Comparison of ENCODE assay signal across 11 cellular contexts in the genomic region with DNA sequence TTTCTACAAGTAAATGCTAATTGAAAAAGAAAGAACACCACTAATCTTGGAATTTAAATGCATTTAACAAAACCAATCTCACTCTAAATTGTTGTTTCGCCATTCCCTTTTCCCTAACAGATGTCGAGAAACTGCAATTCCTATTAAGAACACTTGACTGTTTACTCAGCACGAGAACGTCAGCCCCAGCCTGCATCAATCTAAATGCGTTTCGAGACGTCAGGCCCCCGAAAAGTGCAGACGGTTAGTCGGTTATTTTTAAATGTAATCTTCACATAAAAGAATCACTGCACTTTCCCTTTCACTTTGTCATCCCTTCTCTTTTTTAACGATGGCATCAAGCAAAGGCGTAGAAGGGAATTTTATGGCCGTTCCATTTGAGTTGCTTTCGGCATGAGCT.
A peak's percentile ranks its signal among the peaks of the same experiment; 100 is the strongest.
DNase-seq lines count a peak whose midpoint lies in the region; ATAC-seq and TF ChIP-seq lines count a peak whose summit lies in the region.
"Had no signal": no experiment of that assay in that cellular context is flagged by ENCODE, and none has a peak within 500 bp of the region (broad histone marks: within the 10 kb centered on the region; RNA-seq: fewer than 3 reads in every experiment).

No MANE protein-coding gene starts in this region.

- H3K27me3 ChIP-seq in muscle layer of duodenum (ENCODE audit: low read depth, low read length) (no peaks in the 10 kb centered on the region), BE2C (no peaks in the 10 kb centered on the region)

- ATAC-seq in GM19328 (IDR thresholded peaks at IDR 0.05; ENCODE audit: unreplicated experiment): no peak
- ATAC-seq: left colon had no signal

- peak; percentile 11 for DNase-seq in stimulated activated CD8-positive, alpha-beta memory T cell treated with anti-CD3 and anti-CD28 coated beads, Interleukin-12 subunit alpha, Interleukin-12 subunit beta, amount 100 ng/mL, for 1 hour (ENCODE audit: low read depth)
- no peak for DNase-seq in stimulated activated CD8-positive, alpha-beta memory T cell treated with anti-CD3 and anti-CD28 coated beads, Interleukin-4, amount 100 ng/mL, for 48 hours
- peak; percentile 65 for DNase-seq in activated naive CD4-positive, alpha-beta T cell treated with anti-CD3 and anti-CD28 coated beads, Interleukin-2, amount 10 ng/mL, durations not matched to agents 7 days and 5 days
- no peak for DNase-seq in BE2C
- DNase-seq in T1000 (lab: John Stamatoyannopoulos, UW): no peak
- DNase-seq in hippocampal formation (lab: John Stamatoyannopoulos, UW): no peak
- DNase-seq: DND-41, left colon, NCI-H526 had no signal

- H3K4me1 Mint-ChIP-seq in activated naive CD4-positive, alpha-beta T cell treated with anti-CD3 and anti-CD28 coated beads, Interleukin-2, amount 10 ng/mL, durations not matched to agents 7 days and 5 days: peaks cover 57% of the 10 kb centered on the region

- H3K9me3 Mint-ChIP-seq in activated naive CD4-positive, alpha-beta T cell treated with anti-CD3 and anti-CD28 coated beads, Interleukin-2, amount 10 ng/mL, durations not matched to agents 7 days and 5 days: peaks cover 2% of the 10 kb centered on the region

- TF ChIP-seq CTCF in BE2C (IDR thresholded peaks at IDR 0.05; ENCODE audit: low read depth, low read length): no peak

- H3K9me3 ChIP-seq in muscle layer of duodenum (ENCODE audit: control insufficient read depth in 1 of 2, low read length in 2 of 2): no peaks in the 10 kb centered on the region
- no peaks in the 10 kb centered on the region for H3K9me3 ChIP-seq in BE2C

- H3K4me3 Mint-ChIP-seq in activated naive CD4-positive, alpha-beta T cell treated with anti-CD3 and anti-CD28 coated beads, Interleukin-2, amount 10 ng/mL, durations not matched to agents 7 days and 5 days: peak overlapping the region; percentile 73

- H3K4me3 ChIP-seq in muscle layer of duodenum (ENCODE audit: low read depth in 1 of 2, low read length in 2 of 2): peak overlapping the region; percentile 44 to 66
- no peak overlapping the region for H3K4me3 ChIP-seq in BE2C (ENCODE audit: low read depth, low read length)

- H3K27ac Mint-ChIP-seq in activated naive CD4-positive, alpha-beta T cell treated with anti-CD3 and anti-CD28 coated beads, Interleukin-2, amount 10 ng/mL, durations not matched to agents 7 days and 5 days: peak overlapping the region; percentile 78

- peaks cover 3% of the 10 kb centered on the region for H3K36me3 Mint-ChIP-seq in activated naive CD4-positive, alpha-beta T cell treated with anti-CD3 and anti-CD28 coated beads, Interleukin-2, amount 10 ng/mL, durations not matched to agents 7 days and 5 days

- no peaks in the 10 kb centered on the region for H3K27me3 Mint-ChIP-seq in activated naive CD4-positive, alpha-beta T cell treated with anti-CD3 and anti-CD28 coated beads, Interleukin-2, amount 10 ng/mL, durations not matched to agents 7 days and 5 days

- H3K4me1 ChIP-seq in muscle layer of duodenum (ENCODE audit: control insufficient read depth in 1 of 2, insufficient read depth in 2 of 2, low read length in 2 of 2) (no peaks in the 10 kb centered on the region), BE2C (no peaks in the 10 kb centered on the region)

- H3K36me3 ChIP-seq in muscle layer of duodenum (ENCODE audit: control insufficient read depth in 1 of 2, insufficient read depth in 2 of 2, low read length in 2 of 2): no peaks in the 10 kb centered on the region
- no peaks in the 10 kb centered on the region for H3K36me3 ChIP-seq in BE2C

- no peak overlapping the region for H3K27ac ChIP-seq in muscle layer of duodenum (ENCODE audit: low read length)

- CTCF ChIA-PET in activated naive CD4-positive, alpha-beta T cell treated with anti-CD3 and anti-CD28 coated beads, Interleukin-2, amount 10 ng/mL, durations not matched to agents 7 days and 5 days (lab: Charles Lee): interaction anchor here (1.2 kb wide), 1 partner anchor 332 kb away, joined by 4 read pairs; no protein-coding TSS in a partner anchor

Comparison
In these comparisons a context has a peak if more than half of its experiments do, and no peak if none do; other contexts are left out.
1. DNase-seq: peak in stimulated activated CD8-positive, alpha-beta memory T cell treated with anti-CD3 and anti-CD28 coated beads, Interleukin-12 subunit alpha, Interleukin-12 subunit beta, amount 100 ng/mL, for 1 hour (single experiment) and activated naive CD4-positive, alpha-beta T cell treated with anti-CD3 and anti-CD28 coated beads, Interleukin-2, amount 10 ng/mL, durations not matched to agents 7 days and 5 days (single experiment); none in stimulated activated CD8-positive, alpha-beta memory T cell treated with anti-CD3 and anti-CD28 coated beads, Interleukin-4, amount 100 ng/mL, for 48 hours (single experiment), BE2C (single experiment), T1000 (single experiment) and hippocampal formation (0 of 2).